18 cellular contexts compared by ENCODE assay signal in genomic region chr12:67714648-67715047, GRCh38.
DNase-seq lines count a peak whose midpoint lies in the region; ATAC-seq, FAIRE-seq and TF ChIP-seq lines count a peak whose summit lies in the region.
"Had no signal": no experiment of that assay in that cellular context is flagged by ENCODE, and none has a peak within 500 bp of the region (broad histone marks: within the 10 kb centered on the region; RNA-seq: fewer than 3 reads in every experiment).

No MANE protein-coding gene starts in this region.

- TF ChIP-seq POLR2A in HepG2 (IDR thresholded peaks at IDR 0.05; ENCODE audit: insufficient read depth in 1 of 2, low read depth in 2 of 2, low read length in 2 of 2) (no peak), right lobe of liver (IDR thresholded peaks at IDR 0.05) (no peak)

- H2AFZ ChIP-seq in HepG2 (ENCODE audit: low read length) (no peak overlapping the region), fibroblast of lung (ENCODE audit: low read length) (no peak overlapping the region)

- TF ChIP-seq RAD21 in HepG2 (CRISPR knock-in tag; IDR thresholded peaks at IDR 0.05) = no peak

- no peak overlapping the region for H3K27ac Mint-ChIP-seq in activated T-helper 2 cell treated with anti-CD3 and anti-CD28 coated beads, Interferon-gamma antibody, Interleukin-2, Interleukin-4, amounts not matched to agents 10 μg/mL and 5 μg/mL and 100 μg/mL, durations not matched to agents 14 hours and 24 hours and 36 hours
- H3K27ac Mint-ChIP-seq: naive B cell had no signal

- intact Hi-C loops in HepG2 (cut with micrococcal nuclease; ENCODE audit: unreplicated experiment) = no loop called here
- intact Hi-C loops in right lobe of liver (cut with DNase I) = no loop called here
- intact Hi-C loops in activated T-helper 2 cell treated with anti-CD3 and anti-CD28 coated beads, Interferon-gamma antibody, Interleukin-2, Interleukin-4, amounts not matched to agents 10 μg/mL and 5 μg/mL and 100 μg/mL, durations not matched to agents 14 hours and 24 hours and 36 hours (cut with micrococcal nuclease) = no loop called here

- H3K4me3 ChIP-seq in HepG2 (replicated peaks in 1 of 3; ENCODE audit: insufficient read depth in 1 of 3, low read depth in 2 of 3, low read length in 3 of 3) (no peak overlapping the region), right lobe of liver (no peak overlapping the region), fibroblast of lung (replicated peaks in 1 of 4; ENCODE audit: control extremely low read depth in 1 of 4, insufficient read depth in 1 of 4, low read depth in 3 of 4, low read length in 4 of 4) (no peak overlapping the region)
- H3K4me3 ChIP-seq: cardiac muscle cell, suprapubic skin had no signal

- TF ChIP-seq CTCF in HepG2 (CRISPR knock-in tag; IDR thresholded peaks at IDR 0.05) (no peak), right lobe of liver (IDR thresholded peaks at IDR 0.05) (no peak), fibroblast of lung (conservative IDR thresholded peaks at IDR 0.05 in 1 of 2, IDR thresholded peaks at IDR 0.05 in 1 of 2; ENCODE audit: low read depth in 1 of 2, low read length in 2 of 2) (no peak)

- H3K4me1 ChIP-seq in HepG2 (ENCODE audit: insufficient read depth, low read length) (peaks cover 23% of the 10 kb centered on the region), right lobe of liver (peaks cover 0 to 6% (median 0%) of the 10 kb centered on the region in 4 donors), fibroblast of lung (ENCODE audit: control insufficient read depth, extremely low read depth, insufficient read depth, low read length) (peaks cover 2% of the 10 kb centered on the region)
- H3K4me1 ChIP-seq: suprapubic skin had no signal

- no peak overlapping the region for H3K9ac ChIP-seq in HepG2 (ENCODE audit: insufficient read depth, low read depth, low read length)
- no peak overlapping the region for H3K9ac ChIP-seq in fibroblast of lung (ENCODE audit: insufficient read depth, low read length)

- no TSS peak for BruUV-seq in HepG2 (replicated peaks; lab: Mats Ljungman, UMichigan)

- no peak overlapping the region for H3K4me3 Mint-ChIP-seq in activated T-helper 2 cell treated with anti-CD3 and anti-CD28 coated beads, Interferon-gamma antibody, Interleukin-2, Interleukin-4, amounts not matched to agents 10 μg/mL and 5 μg/mL and 100 μg/mL, durations not matched to agents 14 hours and 24 hours and 36 hours (ENCODE audit: low read depth)

- H3K36me3 Mint-ChIP-seq in activated T-helper 2 cell treated with anti-CD3 and anti-CD28 coated beads, Interferon-gamma antibody, Interleukin-2, Interleukin-4, amounts not matched to agents 10 μg/mL and 5 μg/mL and 100 μg/mL, durations not matched to agents 14 hours and 24 hours and 36 hours (ENCODE audit: low read depth) = no peaks in the 10 kb centered on the region
- H3K36me3 Mint-ChIP-seq: naive B cell had no signal

- in situ Hi-C loops in HepG2 (cut with HindIII; ENCODE audit: extremely low pct_ligation_motif_present, low pct_unique_long_range_greater_than_20kb) = no loop called here

- H3K9me3 Mint-ChIP-seq in activated T-helper 2 cell treated with anti-CD3 and anti-CD28 coated beads, Interferon-gamma antibody, Interleukin-2, Interleukin-4, amounts not matched to agents 10 μg/mL and 5 μg/mL and 100 μg/mL, durations not matched to agents 14 hours and 24 hours and 36 hours = no peaks in the 10 kb centered on the region
- H3K9me3 Mint-ChIP-seq: naive B cell had no signal

- H3K27me3 ChIP-seq in HepG2 (ENCODE audit: control insufficient read depth in 1 of 2, insufficient read depth in 2 of 2, low read length in 2 of 2) (no peaks in the 10 kb centered on the region), right lobe of liver (no peaks in the 10 kb centered on the region), fibroblast of lung (ENCODE audit: control insufficient read depth, insufficient read depth, low read length) (no peaks in the 10 kb centered on the region)
- H3K27me3 ChIP-seq: cardiac muscle cell, suprapubic skin had no signal

- H3K4me2 ChIP-seq in HepG2 (ENCODE audit: low read depth, low read length) (no peak overlapping the region), fibroblast of lung (ENCODE audit: extremely low read depth, insufficient read depth, low read length) (peak overlapping the region; percentile 21)

- ATAC-seq in HepG2 (no peak), right lobe of liver (no peak)
- ATAC-seq: activated naive CD4-positive, alpha-beta T cell treated with anti-CD3 and anti-CD28 coated beads, Interleukin-2, amount 50 U/mL, for 72 hours; left ventricle myocardium superior had no signal

- CTCF ChIA-PET in HepG2 (lab: Yijun Ruan, JAX; ENCODE audit: low intra/inter-chr PET ratio, low total read pairs) = no interaction called here

- H3K27ac ChIP-seq in HepG2 (ENCODE audit: extremely low read length, insufficient read depth, low read length) (no peak overlapping the region), right lobe of liver (no peak overlapping the region), fibroblast of lung (ENCODE audit: insufficient read depth, low read length) (no peak overlapping the region)
- H3K27ac ChIP-seq: cardiac muscle cell, suprapubic skin had no signal

- TF ChIP-seq EP300 in HepG2 (IDR thresholded peaks at IDR 0.05; ENCODE audit: low read depth in 2 of 2, low read length in 2 of 2) = no peak
- no peak for TF ChIP-seq EP300 in HepG2 (CRISPR knock-in tag; IDR thresholded peaks at IDR 0.05; ENCODE audit: borderline replicate concordance)

- POLR2A ChIA-PET in HepG2 (lab: Yijun Ruan, JAX) = no interaction called here

- no peaks in the 10 kb centered on the region for H4K20me1 ChIP-seq in HepG2 (ENCODE audit: insufficient read depth, low read length)
- no peaks in the 10 kb centered on the region for H4K20me1 ChIP-seq in fibroblast of lung (ENCODE audit: control insufficient read depth, extremely low read depth, insufficient read depth, low read length)

- DNase-seq in HepG2 (ENCODE audit: low spot score) (no peak), right lobe of liver (no peak), NCI-H69 (lab: John Stamatoyannopoulos, UW) (peak; percentile 76), fibroblast of lung (ENCODE audit: low read depth in 2 of 2) (peak in 1 of 2 donors; percentile 50), inferior parietal cortex (ENCODE audit: extremely low spot score) (no peak), AG08396 (ENCODE audit: low spot score) (no peak), HuH-7 (ENCODE audit: low spot score) (no peak)
- no peak for DNase-seq in activated T-helper 2 cell treated with anti-CD3 and anti-CD28 coated beads, Interferon-gamma antibody, Interleukin-2, Interleukin-4, amounts not matched to agents 10 μg/mL and 5 μg/mL and 100 μg/mL, durations not matched to agents 14 hours and 24 hours and 36 hours (ENCODE audit: low spot score)
- DNase-seq: activated CD4-positive, alpha-beta T cell treated with anti-CD3 and anti-CD28 coated beads for 48 hours; activated T-cell treated with anti-CD3 and anti-CD28 coated beads for 4 hours; effector CD4-positive, alpha-beta T cell; hypothalamus; left ventricle myocardium superior; naive B cell; NCI-H526 treated with DMSO at 0.1 percent for 48 hours had no signal

- WGBS in HepG2 (ENCODE audit: low lambda C conversion rate) = 0% methylated on average over 1 of the region's 1 CpG
- 36% methylated on average over 1 of the region's 1 CpG for WGBS in right lobe of liver (ENCODE audit: insufficient coverage, low coverage, low lambda C conversion rate, missing lambda C conversion rate)

- no peak for FAIRE-seq in HepG2 (lab: Jason Lieb, UNC)

- peaks cover 17% of the 10 kb centered on the region for H3K27me3 Mint-ChIP-seq in activated T-helper 2 cell treated with anti-CD3 and anti-CD28 coated beads, Interferon-gamma antibody, Interleukin-2, Interleukin-4, amounts not matched to agents 10 μg/mL and 5 μg/mL and 100 μg/mL, durations not matched to agents 14 hours and 24 hours and 36 hours (ENCODE audit: low read depth)

- peaks cover 4% of the 10 kb centered on the region for H3K4me1 Mint-ChIP-seq in activated T-helper 2 cell treated with anti-CD3 and anti-CD28 coated beads, Interferon-gamma antibody, Interleukin-2, Interleukin-4, amounts not matched to agents 10 μg/mL and 5 μg/mL and 100 μg/mL, durations not matched to agents 14 hours and 24 hours and 36 hours (ENCODE audit: low read depth)

- no peaks in the 10 kb centered on the region for H3K36me3 ChIP-seq in HepG2 (replicated peaks in 1 of 2; ENCODE audit: control insufficient read depth in 1 of 2, insufficient read depth in 2 of 2, low read length in 2 of 2)
- no peaks in the 10 kb centered on the region for H3K36me3 ChIP-seq in right lobe of liver
- H3K36me3 ChIP-seq in fibroblast of lung (ENCODE audit: control insufficient read depth, insufficient read depth, low read length) = no peaks in the 10 kb centered on the region
- H3K36me3 ChIP-seq: cardiac muscle cell, suprapubic skin had no signal

- H3K9me3 ChIP-seq in HepG2 (ENCODE audit: low read length) = no peaks in the 10 kb centered on the region
- H3K9me3 ChIP-seq in right lobe of liver = no peaks in the 10 kb centered on the region
- no peaks in the 10 kb centered on the region for H3K9me3 ChIP-seq in fibroblast of lung (ENCODE audit: control insufficient read depth, insufficient read depth, low read depth, low read length)
- H3K9me3 ChIP-seq: suprapubic skin had no signal

- H3K79me2 ChIP-seq in HepG2 (ENCODE audit: insufficient read depth, low read length) (no peaks in the 10 kb centered on the region), fibroblast of lung (ENCODE audit: control insufficient read depth, insufficient read depth, low read length) (no peaks in the 10 kb centered on the region)

TF ChIP-seq in HepG2, 621 proteins besides CTCF, POLR2A, EP300 and RAD21 (continues in another document):
- TF ChIP-seq SOX13 (IDR thresholded peaks at IDR 0.05) = no peak
- peak in 1 of 2 experiments; percentile 39; a peak in 1 of 4 replicates for TF ChIP-seq SOX13 (CRISPR knock-in tag; conservative IDR thresholded peaks at IDR 0.05 in 1 of 2, IDR thresholded peaks at IDR 0.05 in 1 of 2)
- TF ChIP-seq MAFK (conservative IDR thresholded peaks at IDR 0.05 in 1 of 2, IDR thresholded peaks at IDR 0.05 in 1 of 2; ENCODE audit: low read length in 2 of 2) = no peak
- TF ChIP-seq FOXA3 (CRISPR knock-in tag; IDR thresholded peaks at IDR 0.05) = peak; percentile 23; the same call in 1 of the 2 replicates
- peak; percentile 61 for TF ChIP-seq ARID3A (IDR thresholded peaks at IDR 0.05; ENCODE audit: low read depth, low read length)
